In the genomic region with DNA sequence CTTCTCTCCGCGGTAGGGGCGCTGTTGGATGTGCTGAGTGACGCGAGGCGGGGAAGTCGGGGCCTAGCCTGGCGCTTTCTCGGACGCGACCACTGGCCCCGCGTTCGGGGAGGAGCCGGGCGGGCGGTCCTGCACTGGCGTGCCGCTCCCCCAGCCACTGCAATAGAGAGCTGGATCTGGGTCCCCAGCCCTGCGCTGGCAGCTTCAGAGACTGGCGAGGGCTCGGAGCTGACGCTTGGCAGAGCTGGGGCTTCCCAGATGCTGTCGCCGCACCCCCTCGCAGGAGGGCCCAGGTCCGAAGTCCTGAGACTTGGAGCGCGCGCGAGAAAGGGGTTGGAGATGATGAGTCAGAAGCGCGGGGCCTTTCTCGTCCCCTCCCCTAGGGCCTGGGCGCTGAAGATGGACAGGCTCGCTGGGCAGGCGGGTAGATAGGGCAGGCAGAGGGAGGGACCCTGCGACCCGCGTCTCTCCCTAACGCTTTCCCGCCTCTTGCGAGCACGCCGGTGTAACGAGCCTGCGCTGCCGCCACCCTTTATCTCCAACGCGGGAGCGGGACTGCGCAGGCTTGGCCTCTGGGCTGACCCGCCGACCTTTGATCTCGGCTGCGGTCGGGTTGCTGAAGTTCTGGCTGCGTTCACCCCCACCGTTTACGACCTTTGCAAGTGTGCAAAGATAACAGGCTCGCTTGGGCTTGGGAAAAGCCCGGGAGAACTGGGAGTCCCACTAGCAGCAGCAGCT, we compare ENCODE assay signal across 8 cellular contexts. TPM values are rescaled to one million over a fixed set of nuclear protein-coding genes. Genes with fewer than 3 reads are reported as not detected.
A peak's percentile ranks its signal among the peaks of the same experiment; 100 is the strongest.
DNase-seq lines count a peak whose midpoint lies in the region; ATAC-seq and TF ChIP-seq lines count a peak whose summit lies in the region.

No MANE protein-coding gene starts in this region.

- CTCF ChIA-PET in activated CD4-positive, alpha-beta T cell treated with anti-CD3 and anti-CD28 coated beads, Interleukin-2, amount 10 ng/mL, durations not matched to agents 7 days and 5 days (lab: Charles Lee), result interaction anchor here (0.8 to 7.1 kb wide), 26 partner anchors 10 to 886 kb away, joined by 3 to 121 read pairs (median 6); a partner anchor contains a TSS

- ATAC-seq in GM19328 (IDR thresholded peaks at IDR 0.05; ENCODE audit: unreplicated experiment) (peak; percentile 85), HG03469 (IDR thresholded peaks at IDR 0.05; ENCODE audit: unreplicated experiment) (peak; percentile 81), left lobe of liver (peak; percentile 81)

- peak overlapping the region; percentile 87 for H3K4me3 Mint-ChIP-seq in activated CD4-positive, alpha-beta T cell treated with anti-CD3 and anti-CD28 coated beads, Interleukin-2, amount 10 ng/mL, durations not matched to agents 7 days and 5 days

- peak overlapping the region; percentile 90 for H3K27ac ChIP-seq in C4-2B

- peaks cover 7% of the 10 kb centered on the region for H3K27me3 Mint-ChIP-seq in activated CD4-positive, alpha-beta T cell treated with anti-CD3 and anti-CD28 coated beads, Interleukin-2, amount 10 ng/mL, durations not matched to agents 7 days and 5 days

- no peaks in the 10 kb centered on the region for H3K9me3 Mint-ChIP-seq in activated CD4-positive, alpha-beta T cell treated with anti-CD3 and anti-CD28 coated beads, Interleukin-2, amount 10 ng/mL, durations not matched to agents 7 days and 5 days

- peak overlapping the region; percentile 93 for H3K27ac Mint-ChIP-seq in activated CD4-positive, alpha-beta T cell treated with anti-CD3 and anti-CD28 coated beads, Interleukin-2, amount 10 ng/mL, durations not matched to agents 7 days and 5 days

- DNase-seq in NCI-H526 (lab: John Stamatoyannopoulos, UW), result peak; percentile 91 to 97
- DNase-seq in activated CD4-positive, alpha-beta T cell treated with anti-CD3 and anti-CD28 coated beads, Interleukin-2, amount 10 ng/mL, durations not matched to agents 7 days and 5 days, result peak; percentile 97
- peak; percentile 31 for DNase-seq in cortex of kidney (lab: John Stamatoyannopoulos, UW)
- DNase-seq in left lobe of liver (ENCODE audit: low spot score), result peak; percentile 96
- peak; percentile 94 for DNase-seq in stimulated activated CD4-positive, alpha-beta T cell treated with anti-CD3 and anti-CD28 coated beads, Interleukin-2, amount 100 ng/mL, for 24 hours

- H3K36me3 Mint-ChIP-seq in activated CD4-positive, alpha-beta T cell treated with anti-CD3 and anti-CD28 coated beads, Interleukin-2, amount 10 ng/mL, durations not matched to agents 7 days and 5 days (ENCODE audit: low read depth), result peaks cover 1% of the 10 kb centered on the region

- H3K4me1 Mint-ChIP-seq in activated CD4-positive, alpha-beta T cell treated with anti-CD3 and anti-CD28 coated beads, Interleukin-2, amount 10 ng/mL, durations not matched to agents 7 days and 5 days, result peaks cover 44% of the 10 kb centered on the region

- peak; percentile 31; the same call in 1 of the 2 replicates for TF ChIP-seq CTCF in C4-2B (conservative IDR thresholded peaks at IDR 0.05)

- POLR2A ChIA-PET in activated CD4-positive, alpha-beta T cell treated with anti-CD3 and anti-CD28 coated beads, Interleukin-2, amount 10 ng/mL, durations not matched to agents 7 days and 5 days (lab: Charles Lee), result interaction anchor here (0.8 to 1.0 kb wide), 2 partner anchors 12 to 89 kb away, joined by 3 to 5 read pairs; no protein-coding TSS in a partner anchor

RNA-seq across cellular contexts. Expression of a gene that starts 3.0 kb away (rescaled TPM):
- not detected for total RNA-seq in activated CD4-positive, alpha-beta T cell treated with anti-CD3 and anti-CD28 coated beads, Interleukin-2, amount 10 ng/mL, durations not matched to agents 7 days and 5 days
- total RNA-seq in left lobe of liver, result 0.15 TPM

RNA-seq across cellular contexts. Expression of a gene that starts 5.4 kb away (rescaled TPM):
- 1 to 10 TPM; 5.0 to 6.2 TPM for total RNA-seq in activated CD4-positive, alpha-beta T cell treated with anti-CD3 and anti-CD28 coated beads, Interleukin-2, amount 10 ng/mL, durations not matched to agents 7 days and 5 days
- total RNA-seq in left lobe of liver, result 8.0 TPM

RNA-seq across cellular contexts. Expression of a gene that starts 33.8 kb away (rescaled TPM):
- total RNA-seq in activated CD4-positive, alpha-beta T cell treated with anti-CD3 and anti-CD28 coated beads, Interleukin-2, amount 10 ng/mL, durations not matched to agents 7 days and 5 days, result under 1 TPM in 1 of 2 experiments, not detected in 1; 0.22 TPM
- 41.9 TPM for total RNA-seq in left lobe of liver

RNA-seq across cellular contexts. Expression of a gene that starts 46.3 kb away (rescaled TPM):
- total RNA-seq in activated CD4-positive, alpha-beta T cell treated with anti-CD3 and anti-CD28 coated beads, Interleukin-2, amount 10 ng/mL, durations not matched to agents 7 days and 5 days, result not detected
- not detected for total RNA-seq in left lobe of liver

RNA-seq across cellular contexts. Expression of a gene that starts 52.0 kb away (rescaled TPM):
- total RNA-seq in activated CD4-positive, alpha-beta T cell treated with anti-CD3 and anti-CD28 coated beads, Interleukin-2, amount 10 ng/mL, durations not matched to agents 7 days and 5 days, result not detected
- not detected for total RNA-seq in left lobe of liver

Comparison
In these comparisons a context has a peak if more than half of its experiments do, and no peak if none do; other contexts are left out.
1. Peak in every context shown above with its lines: DNase-seq, ATAC-seq and H3K27ac ChIP-seq.
2. DNase-seq: peak in every context shown above with its lines; median percentile 97 in activated CD4-positive, alpha-beta T cell treated with anti-CD3 and anti-CD28 coated beads, Interleukin-2, amount 10 ng/mL, durations not matched to agents 7 days and 5 days; 96 in left lobe of liver; 94 in NCI-H526; 94 in stimulated activated CD4-positive, alpha-beta T cell treated with anti-CD3 and anti-CD28 coated beads, Interleukin-2, amount 100 ng/mL, for 24 hours; 31 in cortex of kidney.
3. RNA of a gene that starts 33.8 kb away (total RNA-seq): 41.9 TPM in left lobe of liver (single experiment); 0.22 TPM in activated CD4-positive, alpha-beta T cell treated with anti-CD3 and anti-CD28 coated beads, Interleukin-2, amount 10 ng/mL, durations not matched to agents 7 days and 5 days; every median in the first group is over 10 times any median in the second.